In genomic region chr6:30876039-30876730, GRCh38 we compare ENCODE assay signal across 10 cellular contexts. TPM values are rescaled to one million over a fixed set of nuclear protein-coding genes. Genes with fewer than 3 reads are reported as not detected.
A peak's percentile ranks its signal among the peaks of the same experiment; 100 is the strongest.
DNase-seq lines count a peak whose midpoint lies in the region; ATAC-seq and TF ChIP-seq lines count a peak whose summit lies in the region.
"Had no signal": no experiment of that assay in that cellular context is flagged by ENCODE, and none has a peak within 500 bp of the region (broad histone marks: within the 10 kb centered on the region; RNA-seq: fewer than 3 reads in every experiment).

No MANE protein-coding gene starts in this region.

- H3K4me1 Mint-ChIP-seq in activated naive CD4-positive, alpha-beta T cell treated with anti-CD3 and anti-CD28 coated beads, Interleukin-2, amount 50 U/mL, for 24 hours = peaks cover 48% of the 10 kb centered on the region

- no peaks in the 10 kb centered on the region for H3K36me3 ChIP-seq in urinary bladder (ENCODE audit: insufficient read depth)

- H3K27ac ChIP-seq in urinary bladder (ENCODE audit: low read depth) = peak overlapping the region; percentile 41
- H3K27ac ChIP-seq: HL-60 had no signal

- no peak for ATAC-seq in HG03521 (IDR thresholded peaks at IDR 0.05; ENCODE audit: unreplicated experiment)
- no peak for ATAC-seq in HG02642 (IDR thresholded peaks at IDR 0.05; ENCODE audit: poor library complexity, unreplicated experiment)

- H3K27ac Mint-ChIP-seq in activated naive CD4-positive, alpha-beta T cell treated with anti-CD3 and anti-CD28 coated beads, Interleukin-2, amount 50 U/mL, for 24 hours = peak overlapping the region; percentile 68

- no peak for DNase-seq in activated naive CD4-positive, alpha-beta T cell treated with anti-CD3 and anti-CD28 coated beads, Interleukin-2, amount 50 U/mL, for 16 hours
- peak; percentile 89 for DNase-seq in astrocyte of the spinal cord (ENCODE audit: low read depth, low spot score)
- DNase-seq in medulla oblongata (ENCODE audit: extremely low spot score) = peak; percentile 24
- no peak for DNase-seq in NAMALWA (ENCODE audit: low spot score)

- peaks cover 7% of the 10 kb centered on the region for H3K9me3 Mint-ChIP-seq in activated naive CD4-positive, alpha-beta T cell treated with anti-CD3 and anti-CD28 coated beads, Interleukin-2, amount 50 U/mL, for 24 hours

- H3K36me3 Mint-ChIP-seq in activated naive CD4-positive, alpha-beta T cell treated with anti-CD3 and anti-CD28 coated beads, Interleukin-2, amount 50 U/mL, for 24 hours = peaks cover 6% of the 10 kb centered on the region

- no peaks in the 10 kb centered on the region for H3K4me1 ChIP-seq in urinary bladder (ENCODE audit: insufficient read depth)

- in situ Hi-C loops in astrocyte of the spinal cord (cut with HindIII; ENCODE audit: low sequenced_read_pairs) = no loop called here

- no peak for TF ChIP-seq CTCF in astrocyte of the spinal cord (IDR thresholded peaks at IDR 0.05; ENCODE audit: low read depth, low read length)

- peak overlapping the region; percentile 30 for H3K4me3 Mint-ChIP-seq in activated naive CD4-positive, alpha-beta T cell treated with anti-CD3 and anti-CD28 coated beads, Interleukin-2, amount 50 U/mL, for 24 hours

- WGBS in urinary bladder = 53% methylated on average over 4 of the region's 4 CpGs

- H3K4me3 ChIP-seq in astrocyte of the spinal cord (ENCODE audit: low read depth, low read length) (no peak overlapping the region), urinary bladder (ENCODE audit: low read depth, low read length) (no peak overlapping the region)
- H3K4me3 ChIP-seq: BLaER1 treated with 17β-estradiol and CSF1 and Interleukin-3, amounts not matched to agents 10 nM and 100 nM had no signal

- no peaks in the 10 kb centered on the region for H3K27me3 Mint-ChIP-seq in activated naive CD4-positive, alpha-beta T cell treated with anti-CD3 and anti-CD28 coated beads, Interleukin-2, amount 50 U/mL, for 24 hours

RNA-seq across cellular contexts. Expression of gene DDR1, which starts 8.1 kb away (rescaled TPM):
- total RNA-seq in urinary bladder = 33.8 TPM
- polyA plus RNA-seq in urinary bladder = 44.7 TPM

RNA-seq across cellular contexts. Expression of gene GTF2H4, which starts 31.8 kb away (rescaled TPM):
- 26.2 TPM for total RNA-seq in urinary bladder
- 25.7 TPM for polyA plus RNA-seq in urinary bladder

RNA-seq across cellular contexts. Expression of gene VARS2, which starts 37.9 kb away (rescaled TPM):
- 14.4 TPM for total RNA-seq in urinary bladder
- polyA plus RNA-seq in urinary bladder = 10.3 TPM

RNA-seq across cellular contexts. Expression of gene SFTA2, which starts 55.8 kb away (rescaled TPM):
- not detected for total RNA-seq in urinary bladder
- polyA plus RNA-seq in urinary bladder = not detected

Comparison
In these comparisons a context has a peak if more than half of its experiments do, and no peak if none do; other contexts are left out.
1. DNase-seq: peak in astrocyte of the spinal cord (single experiment) and medulla oblongata (single experiment); none in activated naive CD4-positive, alpha-beta T cell treated with anti-CD3 and anti-CD28 coated beads, Interleukin-2, amount 50 U/mL, for 16 hours (single experiment) and NAMALWA (single experiment).